19 cellular contexts compared by ENCODE assay signal in the genomic region with DNA sequence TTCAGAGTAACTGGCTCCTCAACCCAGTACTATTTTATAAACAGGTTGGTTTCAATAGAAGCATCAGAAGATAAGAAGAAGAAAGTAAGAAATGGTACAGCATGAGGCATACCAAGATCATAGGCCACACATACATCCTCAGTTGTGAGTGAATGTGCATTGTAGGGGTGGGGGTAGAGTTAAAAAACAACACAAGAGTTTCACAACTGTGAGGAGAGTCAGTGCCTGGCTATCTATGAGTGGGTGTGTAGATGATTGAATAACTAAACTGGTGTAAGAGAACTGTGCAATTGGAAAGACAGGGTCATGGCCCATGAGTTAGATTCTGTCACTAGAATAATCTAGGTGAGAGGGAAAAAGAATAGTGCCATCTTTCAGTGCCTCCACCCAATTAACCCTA.
"Had no signal": no experiment of that assay in that cellular context is flagged by ENCODE, and none has a peak within 500 bp of the region (broad histone marks: within the 10 kb centered on the region; RNA-seq: fewer than 3 reads in every experiment).

No MANE protein-coding gene starts in this region.

- H3K4me1 Mint-ChIP-seq: activated naive CD8-positive, alpha-beta T cell treated with anti-CD3 and anti-CD28 coated beads, Interleukin-2, amount 10 ng/mL, durations not matched to agents 7 days and 5 days; nephron had no signal

- H3K36me3 Mint-ChIP-seq: activated naive CD8-positive, alpha-beta T cell treated with anti-CD3 and anti-CD28 coated beads, Interleukin-2, amount 10 ng/mL, durations not matched to agents 7 days and 5 days had no signal

- DNase-seq: activated CD4-positive, alpha-beta T cell treated with anti-CD3 and anti-CD28 coated beads, Interleukin-2, amount 50 U/mL, for 4 hours; activated naive CD8-positive, alpha-beta T cell treated with anti-CD3 and anti-CD28 coated beads, Interleukin-2, amount 10 ng/mL, durations not matched to agents 7 days and 5 days; body of pancreas; caudate nucleus; effector memory CD4-positive, alpha-beta T cell; heart left ventricle; left colon; mesenchymal stem cell; pancreas; psoas muscle; right cardiac atrium; SJCRH30; small intestine; T-helper 1 cell; tibial artery had no signal

- H3K27ac Mint-ChIP-seq: activated naive CD8-positive, alpha-beta T cell treated with anti-CD3 and anti-CD28 coated beads, Interleukin-2, amount 10 ng/mL, durations not matched to agents 7 days and 5 days; nephron; stimulated activated naive CD8-positive, alpha-beta T cell treated with anti-CD3 and anti-CD28 coated beads, Interleukin-15, Interleukin-2, amounts not matched to agents 100 ng/mL and 50 ng/mL, for 24 hours had no signal

- H3K27me3 ChIP-seq: body of pancreas, neutrophil, pancreas, SJCRH30, tibial artery had no signal

- H3K9me3 ChIP-seq: body of pancreas, heart left ventricle, neutrophil, pancreas, psoas muscle, SJCRH30, tibial artery had no signal

- H3K4me1 ChIP-seq: heart left ventricle, psoas muscle, SJCRH30, tibial artery had no signal

- ATAC-seq: body of pancreas, esophagus mucosa, heart left ventricle, left colon, pancreas, psoas muscle, right cardiac atrium had no signal

- H3K27me3 Mint-ChIP-seq: stimulated activated naive CD8-positive, alpha-beta T cell treated with anti-CD3 and anti-CD28 coated beads, Interleukin-15, Interleukin-2, amounts not matched to agents 100 ng/mL and 50 ng/mL, for 24 hours had no signal

- H3K4me3 Mint-ChIP-seq: activated naive CD8-positive, alpha-beta T cell treated with anti-CD3 and anti-CD28 coated beads, Interleukin-2, amount 10 ng/mL, durations not matched to agents 7 days and 5 days; nephron; stimulated activated naive CD8-positive, alpha-beta T cell treated with anti-CD3 and anti-CD28 coated beads, Interleukin-15, Interleukin-2, amounts not matched to agents 100 ng/mL and 50 ng/mL, for 24 hours had no signal

- H3K4me3 ChIP-seq: body of pancreas, heart left ventricle, pancreas, psoas muscle, SJCRH30, tibial artery had no signal

- H3K9me3 Mint-ChIP-seq: activated naive CD8-positive, alpha-beta T cell treated with anti-CD3 and anti-CD28 coated beads, Interleukin-2, amount 10 ng/mL, durations not matched to agents 7 days and 5 days; stimulated activated naive CD8-positive, alpha-beta T cell treated with anti-CD3 and anti-CD28 coated beads, Interleukin-15, Interleukin-2, amounts not matched to agents 100 ng/mL and 50 ng/mL, for 24 hours had no signal

- H3K27ac ChIP-seq: body of pancreas, heart left ventricle, neutrophil, pancreas, psoas muscle, SJCRH30, tibial artery had no signal

- H3K36me3 ChIP-seq: heart left ventricle, neutrophil, pancreas, SJCRH30, tibial artery had no signal
